ENCODE assay signal across 20 cellular contexts in genomic region chr4:24561438-24562139, GRCh38. TPM values are rescaled to one million over a fixed set of nuclear protein-coding genes. Genes with fewer than 3 reads are reported as not detected.
DNase-seq lines count a peak whose midpoint lies in the region; ATAC-seq, FAIRE-seq and TF ChIP-seq lines count a peak whose summit lies in the region.
"Had no signal": no experiment of that assay in that cellular context is flagged by ENCODE, and none has a peak within 500 bp of the region (broad histone marks: within the 10 kb centered on the region; RNA-seq: fewer than 3 reads in every experiment).

No MANE protein-coding gene starts in this region.

- no peak overlapping the region for H4K12ac ChIP-seq in trophoblast cell (ENCODE audit: low read depth, low read length)

- H3K4me1 Mint-ChIP-seq in natural killer cell: peaks cover 87 to 93% of the 10 kb centered on the region in 2 donors
- peaks cover 54 to 76% of the 10 kb centered on the region in 2 donors for H3K4me1 Mint-ChIP-seq in natural killer cell treated with Interleukin-12 subunit alpha and Interleukin-12 subunit beta and Interleukin-15 and Interleukin-18, amount 100 ng/mL, for 72 hours (ENCODE audit: low read depth in 2 of 2)
- H3K4me1 Mint-ChIP-seq in GM23338: peaks cover 49% of the 10 kb centered on the region
- peaks cover 86% of the 10 kb centered on the region for H3K4me1 Mint-ChIP-seq in activated T-cell treated with anti-CD3 and anti-CD28 coated beads, Interleukin-2, amount 50 U/mL, for 24 hours (ENCODE audit: low read depth)

- peaks cover 93% of the 10 kb centered on the region for H4K20me1 ChIP-seq in GM23338 (replicated peaks; ENCODE audit: insufficient read depth)
- H4K20me1 ChIP-seq in K562 (replicated peaks; ENCODE audit: control insufficient read depth, insufficient read depth, low read length): peaks cover 63% of the 10 kb centered on the region

- POLR2A ChIA-PET in K562 (lab: Yijun Ruan, JAX): interaction anchor here (0.6 to 1.8 kb wide), 3 partner anchors 10 to 51 kb away, joined by 3 to 11 read pairs (median 3); no protein-coding TSS in a partner anchor

- no peak for FAIRE-seq in K562 (lab: Jason Lieb, UNC)

- no peak for ATAC-seq in natural killer cell
- ATAC-seq in natural killer cell treated with Interleukin-12 subunit alpha and Interleukin-12 subunit beta and Interleukin-15 and Interleukin-18, amount 100 ng/mL, for 72 hours: no peak
- no peak for ATAC-seq in GM23338
- ATAC-seq in K562: no peak
- ATAC-seq in GM18502 (IDR thresholded peaks at IDR 0.05; ENCODE audit: poor library complexity, unreplicated experiment): no peak
- no peak for ATAC-seq in GM21526 (IDR thresholded peaks at IDR 0.05; ENCODE audit: low FRiP score, unreplicated experiment)
- ATAC-seq: Panc1 had no signal

- H2BK5ac ChIP-seq in trophoblast cell (ENCODE audit: low read depth, low read length, poor library complexity): no peak overlapping the region

- H3K9me1 ChIP-seq in K562 (ENCODE audit: control insufficient read depth, insufficient read depth, low read length): no peaks in the 10 kb centered on the region

- TF ChIP-seq EP300 in K562 (IDR thresholded peaks at IDR 0.05; ENCODE audit: low read length): no peak

- H2AFZ ChIP-seq in GM23338: no peak overlapping the region
- no peak overlapping the region for H2AFZ ChIP-seq in K562 (ENCODE audit: low read depth, low read length)
- no peak overlapping the region for H2AFZ ChIP-seq in trophoblast cell (ENCODE audit: insufficient read depth, low read length, poor library complexity)

- H3K9me3 ChIP-seq in K562 (replicated peaks; ENCODE audit: control insufficient read depth, insufficient read depth, low read depth, low read length) (no peaks in the 10 kb centered on the region), trophoblast cell (ENCODE audit: insufficient read depth, low read depth, low read length) (no peaks in the 10 kb centered on the region)

- H3K4me3 Mint-ChIP-seq in natural killer cell (no peak overlapping the region), GM23338 (no peak overlapping the region)
- H3K4me3 Mint-ChIP-seq in natural killer cell treated with Interleukin-12 subunit alpha and Interleukin-12 subunit beta and Interleukin-15 and Interleukin-18, amount 100 ng/mL, for 72 hours: no peak overlapping the region
- H3K4me3 Mint-ChIP-seq in activated T-cell treated with anti-CD3 and anti-CD28 coated beads, Interleukin-2, amount 50 U/mL, for 24 hours: no peak overlapping the region
- H3K4me3 Mint-ChIP-seq: B cell, CD14-positive monocyte had no signal

- H3K36me3 Mint-ChIP-seq in natural killer cell (peaks cover 10% of the 10 kb centered on the region), GM23338 (ENCODE audit: low read depth) (peaks cover 62% of the 10 kb centered on the region)
- H3K36me3 Mint-ChIP-seq in natural killer cell treated with Interleukin-12 subunit alpha and Interleukin-12 subunit beta and Interleukin-15 and Interleukin-18, amount 100 ng/mL, for 72 hours: peaks cover 12% of the 10 kb centered on the region
- peaks cover 96% of the 10 kb centered on the region for H3K36me3 Mint-ChIP-seq in activated T-cell treated with anti-CD3 and anti-CD28 coated beads, Interleukin-2, amount 50 U/mL, for 24 hours (ENCODE audit: low read depth)

- peak overlapping the region; percentile 83 for H3K4ac ChIP-seq in trophoblast cell (ENCODE audit: low read depth, low read length)

- no peaks in the 10 kb centered on the region for H3K27me3 ChIP-seq in GM23338 (ENCODE audit: insufficient read depth)
- no peaks in the 10 kb centered on the region for H3K27me3 ChIP-seq in K562 (ENCODE audit: control insufficient read depth in 2 of 2, insufficient read depth in 2 of 2, low read length in 2 of 2)
- no peaks in the 10 kb centered on the region for H3K27me3 ChIP-seq in trophoblast cell (ENCODE audit: insufficient read depth, low read length)

- no peaks in the 10 kb centered on the region for H3K9me2 ChIP-seq in GM23338 (ENCODE audit: insufficient read depth)

- no peak overlapping the region for H4K91ac ChIP-seq in trophoblast cell (ENCODE audit: low read depth, low read length)

- in situ Hi-C loops in K562 (cut with MboI): no loop called here

- H3K14ac ChIP-seq in trophoblast cell (ENCODE audit: low read length): no peak overlapping the region

- no peak for TF ChIP-seq RAD21 in K562 (CRISPR knock-in tag; conservative IDR thresholded peaks at IDR 0.05 in 1 of 2, IDR thresholded peaks at IDR 0.05 in 1 of 2)

- TF ChIP-seq CTCF in natural killer cell (IDR thresholded peaks at IDR 0.05) (no peak), GM23338 (conservative IDR thresholded peaks at IDR 0.05; ENCODE audit: low read depth in 2 of 2) (no peak), K562 (IDR thresholded peaks at IDR 0.05 in 2 of 3, conservative IDR thresholded peaks at IDR 0.05 in 1 of 3; ENCODE audit: insufficient read depth in 2 of 3, low read depth in 1 of 3, low read length in 3 of 3) (no peak)

- H3K79me2 ChIP-seq in GM23338 (replicated peaks; ENCODE audit: insufficient read depth) (peaks cover 100% of the 10 kb centered on the region), K562 (ENCODE audit: control insufficient read depth, insufficient read depth, low read length) (peaks cover 99% of the 10 kb centered on the region), trophoblast cell (ENCODE audit: control insufficient read depth, insufficient read depth, low read length, poor library complexity) (peaks cover 10% of the 10 kb centered on the region)

- no peak overlapping the region for H2BK120ac ChIP-seq in trophoblast cell (ENCODE audit: insufficient read depth, low read length, poor library complexity)

- H3K23ac ChIP-seq in trophoblast cell (ENCODE audit: low read length): no peak overlapping the region

- H3F3A ChIP-seq in GM23338 (replicated peaks; ENCODE audit: low read depth): 0 out of 2 replicates have a peak, but pooled peaks cover 2% of the 10 kb centered on the region

- H2AK5ac ChIP-seq in trophoblast cell (ENCODE audit: low read length): no peak overlapping the region

- H3K9ac ChIP-seq in K562 (ENCODE audit: insufficient read depth in 1 of 2, low read depth in 2 of 2, low read length in 2 of 2) (no peak overlapping the region), trophoblast cell (ENCODE audit: low read length) (no peak overlapping the region)
- H3K9ac ChIP-seq: KMS-11 had no signal

- no peak overlapping the region for H4K8ac ChIP-seq in trophoblast cell (ENCODE audit: low read depth, low read length)

- BruUV-seq in K562 (replicated peaks; lab: Mats Ljungman, UMichigan): no TSS peak

- H3K79me1 ChIP-seq in trophoblast cell (ENCODE audit: low read length): no peaks in the 10 kb centered on the region

- 92% methylated on average over 7 of the region's 8 CpGs for WGBS in K562 (ENCODE audit: insufficient coverage, low coverage, missing lambda C conversion rate)
- no CpG with 5 or more reads among the region's 8 CpGs for WGBS in trophoblast cell (ENCODE audit: extremely low coverage, insufficient coverage, insufficient read length)

- H3K27ac ChIP-seq in GM23338 (ENCODE audit: low read depth): no peak overlapping the region
- no peak overlapping the region for H3K27ac ChIP-seq in K562 (ENCODE audit: extremely low read depth, low read depth, low read length)
- H3K27ac ChIP-seq in trophoblast cell (ENCODE audit: low read depth, low read length): no peak overlapping the region
- H3K27ac ChIP-seq: HL-60, KMS-11 had no signal

- DNase-seq in natural killer cell (no peak), GM23338 (ENCODE audit: low spot score) (no peak), K562 (ENCODE audit: extremely low read depth in 1 of 4, low spot score in 3 of 4) (no peak), trophoblast cell (no peak)
- no peak for DNase-seq in natural killer cell treated with Interleukin-12 subunit alpha and Interleukin-12 subunit beta and Interleukin-15 and Interleukin-18, amount 100 ng/mL, for 72 hours (ENCODE audit: low spot score)
- no peak for DNase-seq in activated T-cell treated with anti-CD3 and anti-CD28 coated beads, Interleukin-2, amount 50 U/mL, for 24 hours
- DNase-seq: COR-L47, DMS79, NCI-H1092 treated with DMSO at 0.1 percent for 48 hours, NCI-H1436 treated with DMSO at 0.1 percent for 48 hours, NCI-H2029, NCI-H2227 treated with DMSO at 0.1 percent for 48 hours, NCI-H510A had no signal

- H3K27me3 Mint-ChIP-seq in natural killer cell (ENCODE audit: low read depth in 2 of 2) (no peaks in the 10 kb centered on the region), GM23338 (ENCODE audit: insufficient read depth, low read depth, poor library complexity) (peaks cover 2% of the 10 kb centered on the region)
- no peaks in the 10 kb centered on the region for H3K27me3 Mint-ChIP-seq in natural killer cell treated with Interleukin-12 subunit alpha and Interleukin-12 subunit beta and Interleukin-15 and Interleukin-18, amount 100 ng/mL, for 72 hours
- H3K27me3 Mint-ChIP-seq in activated T-cell treated with anti-CD3 and anti-CD28 coated beads, Interleukin-2, amount 50 U/mL, for 24 hours: no peaks in the 10 kb centered on the region
- H3K27me3 Mint-ChIP-seq: B cell had no signal

- no peak for TF ChIP-seq POLR2A in K562 (conservative IDR thresholded peaks at IDR 0.05)

- H3K27ac Mint-ChIP-seq in natural killer cell: peak overlapping the region; percentile 46 to 75
- no peak overlapping the region for H3K27ac Mint-ChIP-seq in natural killer cell treated with Interleukin-12 subunit alpha and Interleukin-12 subunit beta and Interleukin-15 and Interleukin-18, amount 100 ng/mL, for 72 hours
- no peak overlapping the region for H3K27ac Mint-ChIP-seq in GM23338
- no peak overlapping the region for H3K27ac Mint-ChIP-seq in activated T-cell treated with anti-CD3 and anti-CD28 coated beads, Interleukin-2, amount 50 U/mL, for 24 hours
- H3K27ac Mint-ChIP-seq: B cell had no signal

- CTCF ChIA-PET in K562 (lab: Yijun Ruan, JAX; ENCODE audit: low intra/inter-chr PET ratio): no interaction called here

- H3K4me2 ChIP-seq in GM23338 (0 out of 2 replicates have a peak overlapping the region, but pooled peaks have one; percentile 13), K562 (ENCODE audit: insufficient read depth, low read length) (no peak overlapping the region), trophoblast cell (ENCODE audit: low read length) (no peak overlapping the region)
- H3K4me2 ChIP-seq: KMS-11 had no signal

- intact Hi-C loops in natural killer cell (cut with micrococcal nuclease) (no loop called here), K562 (cut with micrococcal nuclease) (no loop called here)

- no peak overlapping the region for H3K4me3 ChIP-seq in GM23338
- H3K4me3 ChIP-seq in K562: no peak overlapping the region
- H3K4me3 ChIP-seq in trophoblast cell (ENCODE audit: low read depth, low read length): no peak overlapping the region

- H3K36me3 ChIP-seq in GM23338 (ENCODE audit: insufficient read depth) (no peaks in the 10 kb centered on the region; the same call in 1 of the 2 replicates), K562 (ENCODE audit: control insufficient read depth, insufficient read depth, low read length) (peaks cover 89% of the 10 kb centered on the region; the same call in 2 of the 3 replicates), trophoblast cell (ENCODE audit: control insufficient read depth in 1 of 2, insufficient read depth in 2 of 2, low read length in 2 of 2) (peaks cover 11 to 13% of the 10 kb centered on the region in 2 experiments)

- peaks cover 61% of the 10 kb centered on the region for H3K4me1 ChIP-seq in GM23338 (ENCODE audit: insufficient read depth)
- no peaks in the 10 kb centered on the region for H3K4me1 ChIP-seq in K562 (replicated peaks in 1 of 2; ENCODE audit: control insufficient read depth in 2 of 2, insufficient read depth in 2 of 2, low read length in 2 of 2)
- H3K4me1 ChIP-seq in trophoblast cell (ENCODE audit: control insufficient read depth in 1 of 2, insufficient read depth in 2 of 2, low read length in 2 of 2): no peaks in the 10 kb centered on the region

- peaks cover 2 to 3% of the 10 kb centered on the region in 2 donors for H3K9me3 Mint-ChIP-seq in natural killer cell
- no peaks in the 10 kb centered on the region for H3K9me3 Mint-ChIP-seq in natural killer cell treated with Interleukin-12 subunit alpha and Interleukin-12 subunit beta and Interleukin-15 and Interleukin-18, amount 100 ng/mL, for 72 hours
- no peaks in the 10 kb centered on the region for H3K9me3 Mint-ChIP-seq in GM23338
- H3K9me3 Mint-ChIP-seq in activated T-cell treated with anti-CD3 and anti-CD28 coated beads, Interleukin-2, amount 50 U/mL, for 24 hours: no peaks in the 10 kb centered on the region

- H2BK12ac ChIP-seq in trophoblast cell (ENCODE audit: low read length): no peak overlapping the region

- H3K18ac ChIP-seq in trophoblast cell (ENCODE audit: low read length): no peak overlapping the region

RNA-seq across cellular contexts. Expression of gene DHX15, which starts 22.8 kb away (rescaled TPM):
- total RNA-seq in natural killer cell (100 to 1,000 TPM; 174 to 180 (median 179) TPM), K562 (2014; rRNA removed) (165 and 237 TPM in 2 replicates), K562 (2014; rRNA removed; fragmentation: Illumina TruSeq; extraction: Trizol) (287 and 313 TPM in 2 replicates), K562 (2015; rRNA removed; fragmentation: Illumina TruSeq; extraction: Trizol) (232 and 259 TPM in 2 replicates), K562 (2021) (179 and 189 TPM in 2 replicates)
- total RNA-seq in natural killer cell treated with Interleukin-12 subunit alpha and Interleukin-12 subunit beta and Interleukin-15 and Interleukin-18, amount 100 ng/mL, for 72 hours: 100 to 1,000 TPM; 190 to 251 TPM
- total RNA-seq in GM23338 (2014; rRNA removed; shearing (Covaris generic)): 336 and 372 TPM in 2 replicates
- polyA plus RNA-seq in GM23338 (2016; fragmentation: Nextera tagmentation; extraction: Ambion mirVana) (226 and 229 TPM in 2 replicates), K562 (2011; rRNA removed) (225 and 281 TPM in 2 replicates), K562 (2014; fragmentation: Illumina TruSeq; extraction: Trizol) (200 and 208 TPM in 2 replicates), K562 (2014; fragmentation: Nextera tagmentation; extraction: Ambion mirVana) (100 to 1,000 TPM; 177 to 240 TPM), K562 (2014; rRNA removed) (176 and 208 TPM in 2 replicates)
- 149 and 483 TPM in 2 replicates for total RNA-seq in K562 (2011; cell fraction: chromatin; rRNA removed; ENCODE audit: low replicate concordance)
- total RNA-seq in K562 (2011; cell fraction: nucleolus; rRNA removed): 76.7 and 115 TPM in 2 replicates
- 182 and 282 TPM in 2 replicates for total RNA-seq in K562 (2011; cell fraction: nucleoplasm; rRNA removed)
- polyA plus RNA-seq in K562 (2011; cell fraction: cytosol; rRNA removed): 64.0 and 122 TPM in 2 replicates
- polyA plus RNA-seq in K562 (2011; cell fraction: nucleus; rRNA removed): 258 and 370 TPM in 2 replicates
- polyA plus RNA-seq in K562 (2012): 97.1 and 136 TPM in 2 replicates
- 408 and 460 TPM in 2 replicates for polyA minus RNA-seq in K562 (2011; rRNA and poly(A)+ RNA removed)
- polyA minus RNA-seq in K562 (2011; cell fraction: cytosol; rRNA and poly(A)+ RNA removed): 78.3 and 119 TPM in 2 replicates
- polyA minus RNA-seq in K562 (2011; cell fraction: nucleus; rRNA and poly(A)+ RNA removed): 251 and 412 TPM in 2 replicates
- 129 TPM in 2 replicates for polyA plus RNA-seq in trophoblast cell (2013)

Comparison
In these comparisons a context has a peak if more than half of its experiments do, and no peak if none do; other contexts are left out.
1. H3K27ac Mint-ChIP-seq: peak in natural killer cell (2 of 2); none in natural killer cell treated with Interleukin-12 subunit alpha and Interleukin-12 subunit beta and Interleukin-15 and Interleukin-18, amount 100 ng/mL, for 72 hours (0 of 2), GM23338 (single experiment) and activated T-cell treated with anti-CD3 and anti-CD28 coated beads, Interleukin-2, amount 50 U/mL, for 24 hours (single experiment).